Comparison of ENCODE assay signal across 8 cellular contexts in genomic region chr19:45078390-45079062, GRCh38. TPM values are rescaled to one million over a fixed set of nuclear protein-coding genes. Genes with fewer than 3 reads are reported as not detected.
DNase-seq lines count a peak whose midpoint lies in the region; ATAC-seq and TF ChIP-seq lines count a peak whose summit lies in the region.

No MANE protein-coding gene starts in this region.

- H3K9me3 ChIP-seq in RWPE2 (ENCODE audit: severe bottlenecking) (no peaks in the 10 kb centered on the region), fibroblast of lung (ENCODE audit: control insufficient read depth, insufficient read depth, low read depth, low read length) (no peaks in the 10 kb centered on the region), prostate gland (no peaks in the 10 kb centered on the region)

- peak overlapping the region; percentile 51 for H3K27ac ChIP-seq in RWPE2 (ENCODE audit: poor library complexity, severe bottlenecking)
- H3K27ac ChIP-seq in fibroblast of lung (ENCODE audit: insufficient read depth, low read length): peak overlapping the region; percentile 53
- H3K27ac ChIP-seq in prostate gland: peak overlapping the region; percentile 37 to 55

- H4K20me1 ChIP-seq in fibroblast of lung (ENCODE audit: control insufficient read depth, extremely low read depth, insufficient read depth, low read length): no peaks in the 10 kb centered on the region

- H3K36me3 ChIP-seq in GM06990 (ENCODE audit: control insufficient read depth, insufficient read depth, low read length) (peaks cover 3% of the 10 kb centered on the region), RWPE2 (ENCODE audit: low read depth) (peaks cover 21% of the 10 kb centered on the region), fibroblast of lung (ENCODE audit: control insufficient read depth, insufficient read depth, low read length) (peaks cover 4% of the 10 kb centered on the region), prostate gland (no peaks in the 10 kb centered on the region)

- H2AFZ ChIP-seq in fibroblast of lung (ENCODE audit: low read length): peak overlapping the region; percentile 87

- ATAC-seq in RWPE2 (ENCODE audit: low read depth) (no peak), HG03280 (IDR thresholded peaks at IDR 0.05; ENCODE audit: unreplicated experiment) (no peak), HG03460 (IDR thresholded peaks at IDR 0.05; ENCODE audit: unreplicated experiment) (no peak)

- 59% methylated on average over 10 of the region's 10 CpGs for WGBS in prostate gland

- TF ChIP-seq CTCF in GM06990 (IDR thresholded peaks at IDR 0.05; ENCODE audit: insufficient read depth, low read length, poor library complexity, severe bottlenecking) (no peak), RWPE2 (IDR thresholded peaks at IDR 0.05; ENCODE audit: poor library complexity, severe bottlenecking) (no peak), fibroblast of lung (conservative IDR thresholded peaks at IDR 0.05 in 1 of 2, IDR thresholded peaks at IDR 0.05 in 1 of 2; ENCODE audit: low read depth in 1 of 2, low read length in 2 of 2) (no peak), prostate gland (IDR thresholded peaks at IDR 0.05) (no peak)

- TF ChIP-seq POLR2A in prostate gland (IDR thresholded peaks at IDR 0.05): no peak

- peaks cover 34% of the 10 kb centered on the region for H3K79me2 ChIP-seq in fibroblast of lung (ENCODE audit: control insufficient read depth, insufficient read depth, low read length)

- H3K4me3 ChIP-seq in GM06990 (replicated peaks; ENCODE audit: low read depth, low read length) (peak overlapping the region; percentile 91), RWPE2 (ENCODE audit: severe bottlenecking) (peak overlapping the region; percentile 88), fibroblast of lung (replicated peaks in 1 of 4; ENCODE audit: control extremely low read depth in 1 of 4, insufficient read depth in 1 of 4, low read depth in 3 of 4, low read length in 4 of 4) (peak overlapping the region; percentile 43 to 99 (median 55)), prostate gland (peak overlapping the region; percentile 68 to 79)

- peak overlapping the region; percentile 70 for H3K4me2 ChIP-seq in fibroblast of lung (ENCODE audit: extremely low read depth, insufficient read depth, low read length)

- H3K9ac ChIP-seq in fibroblast of lung (ENCODE audit: insufficient read depth, low read length): peak overlapping the region; percentile 76

- H3K4me1 ChIP-seq in RWPE2 (ENCODE audit: insufficient read depth, poor library complexity, severe bottlenecking) (peaks cover 4% of the 10 kb centered on the region), fibroblast of lung (ENCODE audit: control insufficient read depth, extremely low read depth, insufficient read depth, low read length) (peaks cover 6% of the 10 kb centered on the region), prostate gland (replicated peaks) (peaks cover 5% of the 10 kb centered on the region)

- intact Hi-C loops in prostate gland (cut with DNase I): no loop called here

- DNase-seq in GM06990 (ENCODE audit: extremely low read depth, insufficient read length) (no peak), RWPE2 (ENCODE audit: low spot score) (no peak), fibroblast of lung (ENCODE audit: low read depth in 2 of 2) (no peak), prostate gland (ENCODE audit: low spot score) (no peak), NCI-H1694 treated with DMSO at 0.1 percent for 48 hours (lab: John Stamatoyannopoulos, UW) (no peak)
- DNase-seq in stimulated activated CD4-positive, alpha-beta T cell treated with anti-CD3 and anti-CD28 coated beads, Interleukin-2, amount 100 ng/mL, for 24 hours: no peak

- H3K27me3 ChIP-seq in GM06990 (replicated peaks; ENCODE audit: control insufficient read depth, insufficient read depth, low read length) (no peaks in the 10 kb centered on the region), RWPE2 (ENCODE audit: insufficient read depth, poor library complexity, severe bottlenecking) (no peaks in the 10 kb centered on the region), fibroblast of lung (ENCODE audit: control insufficient read depth, insufficient read depth, low read length) (no peaks in the 10 kb centered on the region), prostate gland (replicated peaks; ENCODE audit: insufficient read depth) (no peaks in the 10 kb centered on the region)

RNA-seq across cellular contexts. Expression of gene GEMIN7, which starts 0.5 kb away (rescaled TPM):
- total RNA-seq in fibroblast of lung: 12.3 and 15.7 TPM in 2 replicates
- polyA plus RNA-seq in fibroblast of lung: 18.0 and 19.0 TPM in 2 replicates
- polyA plus RNA-seq in fibroblast of lung (2012): 24.7 and 31.4 TPM in 2 replicates
- polyA minus RNA-seq in fibroblast of lung (ENCODE audit: low replicate concordance): 4.3 and 17.5 TPM in 2 replicates
- 10 to 100 TPM; 13.9 to 41.0 TPM for total RNA-seq in prostate gland

RNA-seq across cellular contexts. Expression of gene ZNF296, which starts 2.2 kb away (rescaled TPM):
- total RNA-seq in fibroblast of lung: not detected in 2 replicates
- polyA plus RNA-seq in fibroblast of lung: 0.03 and 0.08 TPM in 2 replicates
- polyA plus RNA-seq in fibroblast of lung (2012): 0.23 and 0.58 TPM in 2 replicates
- polyA minus RNA-seq in fibroblast of lung (ENCODE audit: low replicate concordance): 0.19 and 0.24 TPM in 2 replicates
- total RNA-seq in prostate gland: 1 to 10 TPM in 1 of 2 donors, under 1 TPM in 1; 0.87 to 2.9 TPM

RNA-seq across cellular contexts. Expression of gene PPP1R37, which starts 14.5 kb away (rescaled TPM):
- total RNA-seq in fibroblast of lung: 34.4 and 36.0 TPM in 2 replicates
- polyA plus RNA-seq in fibroblast of lung: 11.3 and 12.3 TPM in 2 replicates
- 20.1 and 25.3 TPM in 2 replicates for polyA plus RNA-seq in fibroblast of lung (2012)
- polyA minus RNA-seq in fibroblast of lung (ENCODE audit: low replicate concordance): 14.0 and 19.4 TPM in 2 replicates
- 10 to 100 TPM; 50.1 to 90.3 TPM for total RNA-seq in prostate gland

RNA-seq across cellular contexts. Expression of gene CLASRP, which starts 39.7 kb away (rescaled TPM):
- total RNA-seq in fibroblast of lung: 12.1 and 15.7 TPM in 2 replicates
- 12.1 and 17.9 TPM in 2 replicates for polyA plus RNA-seq in fibroblast of lung
- polyA plus RNA-seq in fibroblast of lung (2012): 32.3 and 34.1 TPM in 2 replicates
- 25.2 and 25.9 TPM in 2 replicates for polyA minus RNA-seq in fibroblast of lung (ENCODE audit: low replicate concordance)
- 100 to 1,000 TPM in 1 of 2 donors, 10 to 100 TPM in 1; 97.8 to 162 TPM for total RNA-seq in prostate gland
